Comparison of ENCODE assay signal across 14 cellular contexts in the genomic region with DNA sequence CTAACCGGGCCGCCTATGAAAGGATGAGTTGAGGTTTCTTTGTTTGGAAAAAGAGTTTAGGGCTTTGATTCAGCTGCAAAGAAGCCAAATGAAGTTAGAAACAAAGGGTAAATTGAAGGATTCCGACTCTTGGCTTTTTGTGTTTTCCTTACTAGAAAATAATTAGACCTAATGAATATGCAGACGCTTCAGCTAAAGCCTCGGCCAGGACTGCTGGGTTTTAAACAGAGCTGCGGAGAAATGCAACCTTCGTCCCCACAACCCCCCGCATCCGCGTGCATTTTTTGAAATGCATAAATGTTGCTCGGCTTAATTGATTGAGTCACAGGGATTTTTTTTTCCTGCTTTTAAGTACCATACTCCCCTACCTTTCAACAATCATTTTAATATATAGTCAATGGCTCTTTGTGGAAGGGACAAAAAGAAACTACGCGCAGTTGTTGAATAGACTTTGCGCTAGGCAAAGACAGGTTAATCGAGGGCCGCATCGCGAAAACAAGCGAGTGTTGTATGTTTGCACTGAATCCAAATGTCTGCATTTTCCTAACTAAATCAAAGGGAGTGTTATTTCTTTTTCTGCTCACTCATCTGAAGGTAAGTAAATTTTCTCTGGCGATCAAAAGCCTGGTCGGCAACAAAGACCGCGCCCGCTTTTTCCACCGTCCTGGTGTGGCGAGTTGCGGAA. TPM values are rescaled to one million over a fixed set of nuclear protein-coding genes. Genes with fewer than 3 reads are reported as not detected.
DNase-seq lines count a peak whose midpoint lies in the region; ATAC-seq lines count a peak whose summit lies in the region.
"Had no signal": no experiment of that assay in that cellular context is flagged by ENCODE, and none has a peak within 500 bp of the region (broad histone marks: within the 10 kb centered on the region; RNA-seq: fewer than 3 reads in every experiment).

No MANE protein-coding gene starts in this region.

- H3K27me3 ChIP-seq in MG63 (no peaks in the 10 kb centered on the region), neuron (ENCODE audit: insufficient read depth, low read length) (no peaks in the 10 kb centered on the region)

- H2AFZ ChIP-seq in neuron (ENCODE audit: low read depth, low read length), result peak overlapping the region; percentile 80

- H3K9me3 ChIP-seq in MG63 (no peaks in the 10 kb centered on the region), neuron (ENCODE audit: low read length) (no peaks in the 10 kb centered on the region)
- H3K9me3 ChIP-seq: upper lobe of right lung had no signal

- H3K4me1 ChIP-seq in neuron (ENCODE audit: insufficient read depth, low read length), result peaks cover 42% of the 10 kb centered on the region

- DNase-seq in T-helper 2 cell treated with Interferon-gamma antibody and Interleukin-4, amounts not matched to agents 5 μg/mL and 100 μg/mL, for 36 hours (ENCODE audit: low spot score), result no peak
- DNase-seq in T-helper 2 cell, result no peak
- DNase-seq in MG63, result peak; percentile 50
- peak; percentile 52 for DNase-seq in ecto neural progenitor cell (ENCODE audit: low spot score)
- no peak for DNase-seq in cerebellum (ENCODE audit: low spot score)
- DNase-seq in NCI-H526 treated with DMSO at 0.1 percent for 48 hours (lab: John Stamatoyannopoulos, UW), result no peak
- DNase-seq: central memory CD4-positive, alpha-beta T cell; NCI-H187; NK-92 treated with Interleukin-12 subunit alpha and Interleukin-12 subunit beta, amount 100 ng/mL, for 24 hours; stimulated activated CD4-positive, alpha-beta T cell treated with anti-CD3 and anti-CD28 coated beads, Interleukin-1b, Interleukin-23, amount 100 ng/mL, for 48 hours; upper lobe of right lung had no signal

- H3K4me3 Mint-ChIP-seq in T-helper 2 cell treated with Interferon-gamma antibody and Interleukin-4, amounts not matched to agents 5 μg/mL and 100 μg/mL, for 36 hours, result peak overlapping the region; percentile 20

- ATAC-seq in activated CD4-positive, CD25-positive, alpha-beta regulatory T cell treated with anti-CD3 and anti-CD28 coated beads, Interleukin-2, amount 50 U/mL, for 24 hours, result no peak
- ATAC-seq: SK-N-SH treated with all-trans-retinoic acid at 6 μM for 48 hours, upper lobe of right lung had no signal

- H3K4me3 ChIP-seq in MG63 (peak overlapping the region; percentile 73), neuron (ENCODE audit: low read length) (peak overlapping the region; percentile 58)
- H3K4me3 ChIP-seq: upper lobe of right lung had no signal

- peak overlapping the region; percentile 81 for H3K27ac Mint-ChIP-seq in T-helper 2 cell treated with Interferon-gamma antibody and Interleukin-4, amounts not matched to agents 5 μg/mL and 100 μg/mL, for 36 hours

- peaks cover 82% of the 10 kb centered on the region for H3K27me3 Mint-ChIP-seq in T-helper 2 cell treated with Interferon-gamma antibody and Interleukin-4, amounts not matched to agents 5 μg/mL and 100 μg/mL, for 36 hours (ENCODE audit: low read depth)

- H3K36me3 Mint-ChIP-seq in T-helper 2 cell treated with Interferon-gamma antibody and Interleukin-4, amounts not matched to agents 5 μg/mL and 100 μg/mL, for 36 hours (ENCODE audit: low read depth), result peaks cover 18% of the 10 kb centered on the region

- H3K4me1 Mint-ChIP-seq in T-helper 2 cell treated with Interferon-gamma antibody and Interleukin-4, amounts not matched to agents 5 μg/mL and 100 μg/mL, for 36 hours (ENCODE audit: low read depth), result peaks cover 4% of the 10 kb centered on the region

- peaks cover 19% of the 10 kb centered on the region for H3K9me3 Mint-ChIP-seq in T-helper 2 cell treated with Interferon-gamma antibody and Interleukin-4, amounts not matched to agents 5 μg/mL and 100 μg/mL, for 36 hours

- H3K36me3 ChIP-seq in MG63 (peaks cover 27% of the 10 kb centered on the region), neuron (ENCODE audit: insufficient read depth, low read length) (peaks cover 3% of the 10 kb centered on the region)
- H3K36me3 ChIP-seq: upper lobe of right lung had no signal

RNA-seq across cellular contexts. Expression of gene ZIC4, which starts 1.3 kb away (rescaled TPM):
- 1.5 and 2.2 TPM in 2 replicates for total RNA-seq in MG63 (2014; rRNA removed; shearing (Covaris generic); ENCODE audit: low replicate concordance)
- 122 TPM for total RNA-seq in cerebellum
- total RNA-seq: upper lobe of right lung had no signal

RNA-seq across cellular contexts. Expression of gene ZIC1, which starts 1.5 kb away (rescaled TPM):
- 24.3 and 31.9 TPM in 2 replicates for total RNA-seq in MG63 (2014; rRNA removed; shearing (Covaris generic); ENCODE audit: low replicate concordance)
- 662 TPM for total RNA-seq in cerebellum
- total RNA-seq: upper lobe of right lung had no signal

Comparison
In these comparisons a context has a peak if more than half of its experiments do, and no peak if none do; other contexts are left out.
1. DNase-seq: peak in MG63 (single experiment) and ecto neural progenitor cell (single experiment); none in T-helper 2 cell treated with Interferon-gamma antibody and Interleukin-4, amounts not matched to agents 5 μg/mL and 100 μg/mL, for 36 hours (single experiment), T-helper 2 cell (0 of 5), cerebellum (single experiment) and NCI-H526 treated with DMSO at 0.1 percent for 48 hours (single experiment).
2. RNA of gene ZIC4, which starts 1.3 kb away (total RNA-seq): 122 TPM in cerebellum (single experiment); 1.5 to 2.2 TPM in MG63; every median in the first group is over 10 times any median in the second.
3. RNA of gene ZIC1, which starts 1.5 kb away (total RNA-seq): 662 TPM in cerebellum (single experiment); 24.3 to 31.9 TPM in MG63; every median in the first group is over 10 times any median in the second.